ENCODE assay signal across 11 cellular contexts in the genomic region with DNA sequence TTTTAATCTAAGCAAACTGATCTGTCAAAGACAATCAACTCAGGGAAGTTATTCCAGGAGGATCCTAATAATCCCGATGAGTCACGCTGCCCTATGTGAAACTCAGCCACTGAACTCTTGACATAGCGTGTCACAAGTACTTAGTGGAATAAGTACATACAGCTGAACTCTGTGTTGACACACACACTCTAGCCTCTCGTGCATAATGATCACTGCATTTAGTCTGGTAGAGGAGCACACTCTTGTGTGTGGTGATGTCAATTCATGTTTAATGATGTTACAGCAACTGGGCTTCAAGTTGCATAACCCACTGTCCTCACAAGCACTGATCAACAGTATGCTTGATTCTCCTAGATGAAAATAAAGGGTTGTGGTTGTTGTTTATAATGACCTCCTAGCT.
DNase-seq lines count a peak whose midpoint lies in the region; ATAC-seq and TF ChIP-seq lines count a peak whose summit lies in the region.
"Had no signal": no experiment of that assay in that cellular context is flagged by ENCODE, and none has a peak within 500 bp of the region (broad histone marks: within the 10 kb centered on the region; RNA-seq: fewer than 3 reads in every experiment).

No MANE protein-coding gene starts in this region.

- H3K36me3 ChIP-seq in DND-41 (ENCODE audit: insufficient read depth, low read length) = no peaks in the 10 kb centered on the region
- no peaks in the 10 kb centered on the region for H3K36me3 ChIP-seq in lung (ENCODE audit: control insufficient read depth in 2 of 2, insufficient read depth in 2 of 2, low read length in 2 of 2)

- intact Hi-C loops in Right ventricle myocardium superior (cut with DNase I) = no loop called here

- 0 out of 2 replicates have a peak overlapping the region, but pooled peaks have one; percentile 6 for H3K27ac ChIP-seq in DND-41 (ENCODE audit: low read length)
- no peak overlapping the region for H3K27ac ChIP-seq in lung (ENCODE audit: low read depth in 1 of 2, low read length in 1 of 2)

- WGBS in lung, 2 donors = 45 to 58% methylated on average over 4 of the region's 4 CpGs

- DNase-seq in DND-41 (no peak), NCI-H2029 treated with DMSO at 0.1 percent for 48 hours (lab: John Stamatoyannopoulos, UW) (peak; percentile 53), amniotic epithelial cell (ENCODE audit: low read depth) (peak; percentile 76), lung (ENCODE audit: low spot score) (peak; percentile 31), NCI-H128 (lab: John Stamatoyannopoulos, UW; ENCODE audit: unreplicated experiment) (no peak), Right ventricle myocardium superior (no peak)
- DNase-seq: activated effector memory CD4-positive, alpha-beta T cell treated with anti-CD3 and anti-CD28 coated beads, Interleukin-2, amount 50 U/mL, for 16 hours; hypothalamus; substantia nigra had no signal

- TF ChIP-seq CTCF in DND-41 (IDR thresholded peaks at IDR 0.05; ENCODE audit: borderline replicate concordance, extremely low read depth, low read length, poor library complexity, severe bottlenecking) (no peak), lung (IDR thresholded peaks at IDR 0.05; ENCODE audit: control extremely low read depth, extremely low read depth) (no peak)

- no peaks in the 10 kb centered on the region for H3K9me3 ChIP-seq in DND-41 (ENCODE audit: insufficient read depth, low read length, severe bottlenecking)
- no peaks in the 10 kb centered on the region for H3K9me3 ChIP-seq in lung (ENCODE audit: control insufficient read depth in 2 of 2, insufficient read depth in 1 of 2, low read length in 1 of 2)

- ATAC-seq in DND-41 (ENCODE audit: insufficient read depth, low read depth) (no peak), lung (ENCODE audit: insufficient read depth, low FRiP score) (peak; percentile 41), HG03108 (IDR thresholded peaks at IDR 0.05; ENCODE audit: unreplicated experiment) (no peak), GM18520 (IDR thresholded peaks at IDR 0.05; ENCODE audit: unreplicated experiment) (no peak), Right ventricle myocardium superior (ENCODE audit: poor library complexity) (no peak)

- H3K79me2 ChIP-seq in DND-41 (ENCODE audit: insufficient read depth, low read length) = no peaks in the 10 kb centered on the region

- H3K4me3 ChIP-seq in DND-41 (ENCODE audit: low read depth in 1 of 2, low read length in 2 of 2) (no peak overlapping the region), lung (no peak overlapping the region)

- no peaks in the 10 kb centered on the region for H4K20me1 ChIP-seq in DND-41 (ENCODE audit: insufficient read depth, low read length)

- no peaks in the 10 kb centered on the region for H3K27me3 ChIP-seq in DND-41 (ENCODE audit: insufficient read depth, low read length, poor library complexity)
- no peaks in the 10 kb centered on the region for H3K27me3 ChIP-seq in lung (ENCODE audit: control insufficient read depth, insufficient read depth)

- H3K9ac ChIP-seq in DND-41 (ENCODE audit: low read depth, low read length) = no peak overlapping the region

- H3K4me2 ChIP-seq in DND-41 (ENCODE audit: insufficient read depth, low read length) = no peak overlapping the region

- H2AFZ ChIP-seq in DND-41 (ENCODE audit: low read depth, low read length) = no peak overlapping the region

- H3K4me1 ChIP-seq in DND-41 (ENCODE audit: insufficient read depth, low read length) = peaks cover 4% of the 10 kb centered on the region
- H3K4me1 ChIP-seq in lung (ENCODE audit: control insufficient read depth in 2 of 2, insufficient read depth in 2 of 2, low read length in 2 of 2) = no peaks in the 10 kb centered on the region

Comparison
In these comparisons a context has a peak if more than half of its experiments do, and no peak if none do; other contexts are left out.
1. DNase-seq: peak in NCI-H2029 treated with DMSO at 0.1 percent for 48 hours (single experiment), amniotic epithelial cell (single experiment) and lung (single experiment); none in DND-41 (single experiment), NCI-H128 (single experiment) and Right ventricle myocardium superior (single experiment).